ENCODE assay signal across 14 cellular contexts in genomic region chr17:62668091-62668804, GRCh38. TPM values are rescaled to one million over a fixed set of nuclear protein-coding genes. Genes with fewer than 3 reads are reported as not detected.
A peak's percentile ranks its signal among the peaks of the same experiment; 100 is the strongest.
DNase-seq lines count a peak whose midpoint lies in the region; ATAC-seq and TF ChIP-seq lines count a peak whose summit lies in the region.
"Had no signal": no experiment of that assay in that cellular context is flagged by ENCODE, and none has a peak within 500 bp of the region (broad histone marks: within the 10 kb centered on the region; RNA-seq: fewer than 3 reads in every experiment).

No MANE protein-coding gene starts in this region.

- DNase-seq in MCF 10A (ENCODE audit: unreplicated experiment): peak; percentile 88
- DNase-seq in breast epithelium (ENCODE audit: low spot score in 2 of 2): no peak
- DNase-seq in T1000 (lab: John Stamatoyannopoulos, UW): peak; percentile 78
- peak; percentile 43 for DNase-seq in fibroblast of the conjunctiva (ENCODE audit: low read depth)
- no peak for DNase-seq in Calu3
- DNase-seq in activated effector memory CD4-positive, alpha-beta T cell treated with Interleukin-2 at 50 U/mL for 16 hours: no peak
- DNase-seq: activated CD4-positive, alpha-beta memory T cell treated with anti-CD3 and anti-CD28 coated beads for 36 hours; colonic mucosa; DMS153; MM.1S had no signal

- H3K27me3 ChIP-seq in breast epithelium: no peaks in the 10 kb centered on the region
- H3K27me3 ChIP-seq: colonic mucosa had no signal

- peaks cover 6% of the 10 kb centered on the region for H3K36me3 Mint-ChIP-seq in MCF 10A (ENCODE audit: insufficient read depth, unreplicated experiment)
- no peaks in the 10 kb centered on the region for H3K36me3 Mint-ChIP-seq in Calu3 (ENCODE audit: insufficient read depth, unreplicated experiment)
- H3K36me3 Mint-ChIP-seq: activated CD4-positive, alpha-beta memory T cell treated with anti-CD3 and anti-CD28 coated beads for 36 hours; memory B cell had no signal

- no peaks in the 10 kb centered on the region for H3K4me1 ChIP-seq in breast epithelium

- no peak for ATAC-seq in GM19395 (IDR thresholded peaks at IDR 0.05; ENCODE audit: unreplicated experiment)
- no peak for ATAC-seq in GM21825 (IDR thresholded peaks at IDR 0.05; ENCODE audit: unreplicated experiment)
- ATAC-seq: activated T-helper 17 cell treated with anti-CD3 and anti-CD28 coated beads, Interleukin-2, amount 50 U/mL, for 72 hours had no signal

- no peak overlapping the region for H3K4me3 Mint-ChIP-seq in MCF 10A (ENCODE audit: unreplicated experiment)
- H3K4me3 Mint-ChIP-seq in Calu3 (ENCODE audit: low read depth, unreplicated experiment): no peak overlapping the region
- H3K4me3 Mint-ChIP-seq: activated CD4-positive, alpha-beta memory T cell treated with anti-CD3 and anti-CD28 coated beads for 36 hours; activated T-helper 17 cell treated with anti-CD3 and anti-CD28 coated beads, Interleukin-2, amount 50 U/mL, for 72 hours; memory B cell had no signal

- H3K27ac Mint-ChIP-seq in MCF 10A (ENCODE audit: low read depth, unreplicated experiment) (peak overlapping the region; percentile 43), Calu3 (ENCODE audit: unreplicated experiment) (no peak overlapping the region)
- H3K27ac Mint-ChIP-seq: activated CD4-positive, alpha-beta memory T cell treated with anti-CD3 and anti-CD28 coated beads for 36 hours; activated T-helper 17 cell treated with anti-CD3 and anti-CD28 coated beads, Interleukin-2, amount 50 U/mL, for 72 hours; memory B cell had no signal

- H3K9me3 Mint-ChIP-seq in MCF 10A (ENCODE audit: unreplicated experiment) (no peaks in the 10 kb centered on the region), Calu3 (ENCODE audit: low read depth, unreplicated experiment) (no peaks in the 10 kb centered on the region)
- H3K9me3 Mint-ChIP-seq: activated CD4-positive, alpha-beta memory T cell treated with anti-CD3 and anti-CD28 coated beads for 36 hours; activated T-helper 17 cell treated with anti-CD3 and anti-CD28 coated beads, Interleukin-2, amount 50 U/mL, for 72 hours; memory B cell had no signal

- H3K4me3 ChIP-seq in breast epithelium: no peak overlapping the region
- H3K4me3 ChIP-seq: colonic mucosa had no signal

- no peak overlapping the region for H3K27ac ChIP-seq in breast epithelium
- H3K27ac ChIP-seq: colonic mucosa had no signal

- CTCF ChIA-PET in MCF 10A (lab: Yijun Ruan, JAX): interaction anchor here (0.6 kb wide), 1 partner anchor 777 kb away, joined by 5 read pairs; no protein-coding TSS in a partner anchor
- CTCF ChIA-PET in Calu3 (lab: Charles Lee): no interaction called here

- POLR2A ChIA-PET in MCF 10A (lab: Yijun Ruan, JAX): interaction anchor here (1.2 kb wide), 1 partner anchor 91 kb away, joined by 3 read pairs; no protein-coding TSS in a partner anchor

- intact Hi-C loops in MCF 10A (cut with micrococcal nuclease): loop anchor here (1.0 kb wide), 1 partner anchor 115 kb away; no protein-coding TSS in a partner anchor
- intact Hi-C loops in breast epithelium (cut with DNase I; ENCODE audit: low total_unique reads): loop anchor here (1.0 kb wide), 1 partner anchor 12 kb away; no protein-coding TSS in a partner anchor
- intact Hi-C loops in Calu3 (cut with micrococcal nuclease; ENCODE audit: unreplicated experiment): no loop called here

- H3K9me3 ChIP-seq in breast epithelium: no peaks in the 10 kb centered on the region
- H3K9me3 ChIP-seq: colonic mucosa had no signal

- no peaks in the 10 kb centered on the region for H3K27me3 Mint-ChIP-seq in MCF 10A (ENCODE audit: insufficient read depth, unreplicated experiment)
- H3K27me3 Mint-ChIP-seq in Calu3 (ENCODE audit: unreplicated experiment): peaks cover 7% of the 10 kb centered on the region
- H3K27me3 Mint-ChIP-seq: activated T-helper 17 cell treated with anti-CD3 and anti-CD28 coated beads, Interleukin-2, amount 50 U/mL, for 72 hours had no signal

- no peak for TF ChIP-seq POLR2A in breast epithelium (IDR thresholded peaks at IDR 0.05)

- H3K36me3 ChIP-seq in breast epithelium: no peaks in the 10 kb centered on the region
- H3K36me3 ChIP-seq: colonic mucosa had no signal

- no peak for TF ChIP-seq CTCF in MCF 10A (IDR thresholded peaks at IDR 0.05; ENCODE audit: unreplicated experiment)
- no peak for TF ChIP-seq CTCF in breast epithelium (IDR thresholded peaks at IDR 0.05)
- TF ChIP-seq CTCF in Calu3 (IDR thresholded peaks at IDR 0.05; ENCODE audit: unreplicated experiment): no peak

- BruUV-seq in MCF 10A (replicated peaks; lab: Mats Ljungman, UMichigan) (no TSS peak), Calu3 (replicated peaks; lab: Mats Ljungman, UMichigan) (no TSS peak)

- H3K4me1 Mint-ChIP-seq in MCF 10A (ENCODE audit: insufficient read depth, unreplicated experiment) (peaks cover 32% of the 10 kb centered on the region), Calu3 (ENCODE audit: low read depth, unreplicated experiment) (peaks cover 17% of the 10 kb centered on the region)
- H3K4me1 Mint-ChIP-seq: memory B cell had no signal

RNA-seq across cellular contexts. Expression of gene MRC2, which starts 40.8 kb away (rescaled TPM):
- 6.7 and 12.3 TPM in 2 replicates for total RNA-seq in MCF 10A (2022)
- 10 to 100 TPM; 28.4 to 40.2 (median 37.4) TPM for total RNA-seq in breast epithelium
- total RNA-seq in Calu3 (2022): 2.3 and 2.6 TPM in 2 replicates

Comparison
In these comparisons a context has a peak if more than half of its experiments do, and no peak if none do; other contexts are left out.
1. DNase-seq: peak in MCF 10A (single experiment), T1000 (single experiment) and fibroblast of the conjunctiva (single experiment); none in breast epithelium (0 of 2), Calu3 (single experiment) and activated effector memory CD4-positive, alpha-beta T cell treated with Interleukin-2 at 50 U/mL for 16 hours (single experiment).